Comparison of ENCODE assay signal across 18 cellular contexts in the genomic region with DNA sequence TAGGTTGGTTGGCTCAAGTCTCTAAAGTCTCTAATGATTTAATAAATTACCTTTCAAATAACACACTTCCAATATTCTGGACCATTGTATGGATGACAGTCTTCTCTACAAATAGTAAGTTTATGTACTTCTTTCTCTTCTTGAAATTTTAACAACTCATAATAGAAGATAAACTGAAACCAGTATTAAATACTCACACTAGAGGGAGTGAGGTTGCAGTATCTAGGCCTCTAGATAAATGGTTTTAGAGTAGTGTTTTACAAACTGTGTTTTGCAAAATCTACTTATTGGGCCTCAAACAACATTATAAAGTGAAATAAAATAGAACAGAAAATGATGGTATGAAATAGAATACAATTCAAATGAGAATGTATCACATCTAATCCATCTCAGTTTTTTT.
DNase-seq lines count a peak whose midpoint lies in the region; ATAC-seq and TF ChIP-seq lines count a peak whose summit lies in the region.
"Had no signal": no experiment of that assay in that cellular context is flagged by ENCODE, and none has a peak within 500 bp of the region (broad histone marks: within the 10 kb centered on the region; RNA-seq: fewer than 3 reads in every experiment).

No MANE protein-coding gene starts in this region.

- no peak for TF ChIP-seq EP300 in Ishikawa (IDR thresholded peaks at IDR 0.05; ENCODE audit: borderline replicate concordance)

- in situ Hi-C loops in Caki2 (cut with HindIII; ENCODE audit: low pct_unique_long_range_greater_than_20kb, low sequenced_read_pairs) = no loop called here

- peak; percentile 9; the same call in 1 of the 2 replicates for TF ChIP-seq RAD21 in Ishikawa (IDR thresholded peaks at IDR 0.05; ENCODE audit: low read depth)

- no peak for ATAC-seq in HG03095 (IDR thresholded peaks at IDR 0.05; ENCODE audit: unreplicated experiment)
- ATAC-seq: left lung had no signal

- peak; percentile 14 for DNase-seq in Caki2 (ENCODE audit: low read depth)
- peak; percentile 25 for DNase-seq in RKO (ENCODE audit: low spot score)
- peak; percentile 61 for DNase-seq in fibroblast of peridontal ligament (ENCODE audit: extremely low read depth)
- DNase-seq in C1 segment of cervical spinal cord (lab: John Stamatoyannopoulos, UW) = no peak
- DNase-seq in cerebellar nuclear complex (lab: John Stamatoyannopoulos, UW) = no peak
- no peak for DNase-seq in NCI-H1092 (lab: John Stamatoyannopoulos, UW)
- DNase-seq: activated CD4-positive, alpha-beta T cell treated with anti-CD3 and anti-CD28 coated beads, Interleukin-2, amount 10 ng/mL, durations not matched to agents 7 days and 5 days; activated CD8-positive, alpha-beta memory T cell treated with anti-CD3 and anti-CD28 coated beads, Interleukin-2, amount 50 U/mL, for 4 hours; amniotic stem cell; DMS153; effector CD8-positive, alpha-beta T cell; glutamatergic neuron; HFFc6; left lung; NCI-H1436 treated with DMSO at 0.1 percent for 48 hours; NCI-H345 had no signal

TF ChIP-seq in Ishikawa, 13 proteins besides CTCF, POLR2A, EP300 and RAD21:
- TF ChIP-seq ZBTB7A (IDR thresholded peaks at IDR 0.05; ENCODE audit: low read depth) (no peak), FOXM1 (IDR thresholded peaks at IDR 0.05; ENCODE audit: borderline replicate concordance, low read depth) (no peak), TAF1 (IDR thresholded peaks at IDR 0.05; ENCODE audit: low read depth) (no peak), TEAD4 (IDR thresholded peaks at IDR 0.05) (no peak)
- TF ChIP-seq, protein P1, sequence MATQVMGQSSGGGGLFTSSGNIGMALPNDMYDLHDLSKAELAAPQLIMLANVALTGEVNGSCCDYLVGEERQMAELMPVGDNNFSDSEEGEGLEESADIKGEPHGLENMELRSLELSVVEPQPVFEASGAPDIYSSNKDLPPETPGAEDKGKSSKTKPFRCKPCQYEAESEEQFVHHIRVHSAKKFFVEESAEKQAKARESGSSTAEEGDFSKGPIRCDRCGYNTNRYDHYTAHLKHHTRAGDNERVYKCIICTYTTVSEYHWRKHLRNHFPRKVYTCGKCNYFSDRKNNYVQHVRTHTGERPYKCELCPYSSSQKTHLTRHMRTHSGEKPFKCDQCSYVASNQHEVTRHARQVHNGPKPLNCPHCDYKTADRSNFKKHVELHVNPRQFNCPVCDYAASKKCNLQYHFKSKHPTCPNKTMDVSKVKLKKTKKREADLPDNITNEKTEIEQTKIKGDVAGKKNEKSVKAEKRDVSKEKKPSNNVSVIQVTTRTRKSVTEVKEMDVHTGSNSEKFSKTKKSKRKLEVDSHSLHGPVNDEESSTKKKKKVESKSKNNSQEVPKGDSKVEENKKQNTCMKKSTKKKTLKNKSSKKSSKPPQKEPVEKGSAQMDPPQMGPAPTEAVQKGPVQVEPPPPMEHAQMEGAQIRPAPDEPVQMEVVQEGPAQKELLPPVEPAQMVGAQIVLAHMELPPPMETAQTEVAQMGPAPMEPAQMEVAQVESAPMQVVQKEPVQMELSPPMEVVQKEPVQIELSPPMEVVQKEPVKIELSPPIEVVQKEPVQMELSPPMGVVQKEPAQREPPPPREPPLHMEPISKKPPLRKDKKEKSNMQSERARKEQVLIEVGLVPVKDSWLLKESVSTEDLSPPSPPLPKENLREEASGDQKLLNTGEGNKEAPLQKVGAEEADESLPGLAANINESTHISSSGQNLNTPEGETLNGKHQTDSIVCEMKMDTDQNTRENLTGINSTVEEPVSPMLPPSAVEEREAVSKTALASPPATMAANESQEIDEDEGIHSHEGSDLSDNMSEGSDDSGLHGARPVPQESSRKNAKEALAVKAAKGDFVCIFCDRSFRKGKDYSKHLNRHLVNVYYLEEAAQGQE (IDR thresholded peaks at IDR 0.05; ENCODE audit: low read depth) = no peak
- TF ChIP-seq, protein P2, sequence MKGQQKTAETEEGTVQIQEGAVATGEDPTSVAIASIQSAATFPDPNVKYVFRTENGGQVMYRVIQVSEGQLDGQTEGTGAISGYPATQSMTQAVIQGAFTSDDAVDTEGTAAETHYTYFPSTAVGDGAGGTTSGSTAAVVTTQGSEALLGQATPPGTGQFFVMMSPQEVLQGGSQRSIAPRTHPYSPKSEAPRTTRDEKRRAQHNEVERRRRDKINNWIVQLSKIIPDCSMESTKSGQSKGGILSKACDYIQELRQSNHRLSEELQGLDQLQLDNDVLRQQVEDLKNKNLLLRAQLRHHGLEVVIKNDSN (IDR thresholded peaks at IDR 0.05) = no peak
- TF ChIP-seq, protein P3, sequence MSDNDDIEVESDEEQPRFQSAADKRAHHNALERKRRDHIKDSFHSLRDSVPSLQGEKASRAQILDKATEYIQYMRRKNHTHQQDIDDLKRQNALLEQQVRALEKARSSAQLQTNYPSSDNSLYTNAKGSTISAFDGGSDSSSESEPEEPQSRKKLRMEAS (IDR thresholded peaks at IDR 0.05) = no peak

Comparison
In these comparisons a context has a peak if more than half of its experiments do, and no peak if none do; other contexts are left out.
1. DNase-seq: peak in Caki2 (single experiment), RKO (single experiment) and fibroblast of peridontal ligament (single experiment); none in C1 segment of cervical spinal cord (0 of 14), cerebellar nuclear complex (0 of 2) and NCI-H1092 (single experiment).